Comparison of ENCODE assay signal across 10 cellular contexts in the genomic region with DNA sequence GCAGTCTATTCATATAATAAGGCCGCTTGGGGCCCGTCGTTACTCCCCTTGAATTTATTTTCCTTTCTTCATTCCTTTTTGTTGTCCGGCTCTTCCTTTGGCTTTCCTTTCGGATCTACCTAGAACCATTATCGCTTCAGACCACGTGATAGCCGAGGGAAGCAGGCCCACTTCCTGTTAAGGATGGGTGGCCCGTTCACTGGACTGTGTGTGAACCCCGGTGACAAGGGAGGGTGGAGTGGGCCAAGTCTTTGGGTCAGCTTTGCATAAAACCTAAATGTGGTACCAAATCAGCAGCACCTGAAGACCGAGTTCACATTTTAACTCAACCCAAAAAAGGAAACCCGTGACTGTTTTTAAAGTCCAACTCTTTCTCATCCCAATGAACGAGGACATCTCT.
"Had no signal": no experiment of that assay in that cellular context is flagged by ENCODE, and none has a peak within 500 bp of the region (broad histone marks: within the 10 kb centered on the region; RNA-seq: fewer than 3 reads in every experiment).

No MANE protein-coding gene starts in this region.

- FAIRE-seq: H54, HTR-8/SVneo had no signal

- DNase-seq: GM23248, GOT3, H9, HCEC 1CT, IMR-90, Karpas-422, KBM-7 had no signal

- H2AFZ ChIP-seq: GM23248 had no signal

- H3K9ac ChIP-seq: GM23248, KMS-11 had no signal

- H3K4me3 ChIP-seq: GM23248 had no signal

- H3K4me2 ChIP-seq: KMS-11 had no signal

- H3K27ac ChIP-seq: GM23248, KMS-11 had no signal
